Comparison of ENCODE assay signal across 1 cellular context in genomic region chr12:118544569-118544968, GRCh38.
TF ChIP-seq lines count a peak whose summit lies in the region.

No MANE protein-coding gene starts in this region.

TF ChIP-seq in HepG2, 621 proteins besides CTCF, POLR2A, EP300 and RAD21 (continued from another document):
- TF ChIP-seq THAP8 (CRISPR knock-in tag; IDR thresholded peaks at IDR 0.05; ENCODE audit: borderline replicate concordance) (no peak), ETV5 (CRISPR knock-in tag; IDR thresholded peaks at IDR 0.05; ENCODE audit: borderline replicate concordance) (peak; percentile 18; the same call in 1 of the 2 replicates), ZNF644 (CRISPR knock-in tag; IDR thresholded peaks at IDR 0.05; ENCODE audit: low read depth) (no peak), FOSL2 (CRISPR knock-in tag; IDR thresholded peaks at IDR 0.05) (peak; percentile 76)
